ENCODE assay signal across 17 cellular contexts in the genomic region with DNA sequence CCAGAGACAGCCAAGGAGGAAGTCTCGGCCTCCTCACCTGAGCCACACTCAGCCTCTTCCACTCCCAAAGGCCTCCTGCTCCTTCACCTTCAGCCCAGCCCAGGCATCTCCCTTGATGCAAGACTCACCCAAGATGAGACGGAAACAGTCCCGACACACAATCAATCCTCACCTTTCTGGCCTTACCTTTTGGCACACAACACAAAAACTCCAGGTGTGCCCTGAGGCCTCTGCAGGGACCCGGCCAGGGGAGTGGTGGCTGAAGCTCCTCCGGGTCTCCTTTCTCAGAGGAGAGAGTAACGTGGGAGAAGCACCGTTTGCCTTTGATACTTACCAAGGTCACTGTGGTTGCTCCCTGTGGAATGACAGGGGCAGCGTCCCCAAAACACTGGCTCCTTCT. TPM values are rescaled to one million over a fixed set of nuclear protein-coding genes. Genes with fewer than 3 reads are reported as not detected.
A peak's percentile ranks its signal among the peaks of the same experiment; 100 is the strongest.
DNase-seq lines count a peak whose midpoint lies in the region; ATAC-seq and TF ChIP-seq lines count a peak whose summit lies in the region.
"Had no signal": no experiment of that assay in that cellular context is flagged by ENCODE, and none has a peak within 500 bp of the region (broad histone marks: within the 10 kb centered on the region; RNA-seq: fewer than 3 reads in every experiment).

No MANE protein-coding gene starts in this region.

- no peak overlapping the region for H3K4ac ChIP-seq in neuronal stem cell (ENCODE audit: low read length)

- no peak overlapping the region for H3K27ac Mint-ChIP-seq in immature natural killer cell
- H3K27ac Mint-ChIP-seq in stimulated activated naive B cell treated with anti-CD40 and anti-IgM and Interleukin-4, amounts not matched to agents 10 μg/mL and 1 μg/mL and 100 μg/mL, for 72 hours = no peak overlapping the region

- no peak for TF ChIP-seq CTCF in RWPE1 (conservative IDR thresholded peaks at IDR 0.05; ENCODE audit: low read depth)

- CTCF ChIA-PET in RWPE1 (lab: Yijun Ruan, JAX) = interaction anchor here (0.5 to 1.0 kb wide), 2 partner anchors 12 to 188 kb away, joined by 3 read pairs; no protein-coding TSS in a partner anchor

- peaks cover 2 to 12% (median 5%) of the 10 kb centered on the region in 3 donors for H3K27me3 Mint-ChIP-seq in immature natural killer cell (ENCODE audit: low read depth in 3 of 3)
- peaks cover 0 to 3% of the 10 kb centered on the region in 2 donors for H3K27me3 Mint-ChIP-seq in stimulated activated naive B cell treated with anti-CD40 and anti-IgM and Interleukin-4, amounts not matched to agents 10 μg/mL and 1 μg/mL and 100 μg/mL, for 72 hours

- H3K9me3 ChIP-seq in Karpas-422 (ENCODE audit: low read length) = no peaks in the 10 kb centered on the region
- no peaks in the 10 kb centered on the region for H3K9me3 ChIP-seq in neuronal stem cell (replicated peaks in 1 of 2; ENCODE audit: control insufficient read depth in 2 of 2, insufficient read depth in 1 of 2, low read depth in 1 of 2, low read length in 2 of 2)
- H3K9me3 ChIP-seq: A549, BE2C, HAP-1 had no signal

- H3K9me2 ChIP-seq in Karpas-422 (replicated peaks; ENCODE audit: insufficient read depth, low read length) = no peaks in the 10 kb centered on the region

- H2AFZ ChIP-seq in Karpas-422 (ENCODE audit: low read length) (no peak overlapping the region), neuronal stem cell (ENCODE audit: low read length) (no peak overlapping the region)

- no peak overlapping the region for H4K91ac ChIP-seq in neuronal stem cell (ENCODE audit: low read depth, low read length, poor library complexity)

- no peak overlapping the region for H2BK12ac ChIP-seq in neuronal stem cell (ENCODE audit: low read length)

- H3K36me3 Mint-ChIP-seq in immature natural killer cell = no peaks in the 10 kb centered on the region
- H3K36me3 Mint-ChIP-seq in stimulated activated naive B cell treated with anti-CD40 and anti-IgM and Interleukin-4, amounts not matched to agents 10 μg/mL and 1 μg/mL and 100 μg/mL, for 72 hours = no peaks in the 10 kb centered on the region
- H3K36me3 Mint-ChIP-seq: CD4-positive, alpha-beta memory T cell had no signal

- H3K14ac ChIP-seq in neuronal stem cell (ENCODE audit: low read length) = no peak overlapping the region

- no peaks in the 10 kb centered on the region for H4K20me1 ChIP-seq in Karpas-422 (ENCODE audit: insufficient read depth, low read depth, low read length)

- POLR2A ChIA-PET in RWPE1 (lab: Yijun Ruan, JAX; ENCODE audit: low non-redundant PET) = no interaction called here

- H3K23ac ChIP-seq in neuronal stem cell (ENCODE audit: low read depth, low read length, poor library complexity) = no peak overlapping the region

- H3K4me3 Mint-ChIP-seq in immature natural killer cell = no peak overlapping the region
- no peak overlapping the region for H3K4me3 Mint-ChIP-seq in stimulated activated naive B cell treated with anti-CD40 and anti-IgM and Interleukin-4, amounts not matched to agents 10 μg/mL and 1 μg/mL and 100 μg/mL, for 72 hours
- H3K4me3 Mint-ChIP-seq: CD4-positive, alpha-beta memory T cell had no signal

- H3K9me3 Mint-ChIP-seq in immature natural killer cell = no peaks in the 10 kb centered on the region
- H3K9me3 Mint-ChIP-seq in stimulated activated naive B cell treated with anti-CD40 and anti-IgM and Interleukin-4, amounts not matched to agents 10 μg/mL and 1 μg/mL and 100 μg/mL, for 72 hours = no peaks in the 10 kb centered on the region
- H3K9me3 Mint-ChIP-seq: CD4-positive, alpha-beta memory T cell had no signal

- no peak for ATAC-seq in stimulated activated naive B cell treated with anti-CD40 and anti-IgM and Interleukin-4, amounts not matched to agents 10 μg/mL and 1 μg/mL and 100 μg/mL, for 72 hours (replicated peaks)
- ATAC-seq: A549 had no signal

- H3K18ac ChIP-seq in neuronal stem cell (ENCODE audit: low read length) = peak overlapping the region; percentile 67

- H3K4me3 ChIP-seq in Karpas-422 (ENCODE audit: low read length) (no peak overlapping the region), neuronal stem cell (ENCODE audit: low read length in 2 of 2) (no peak overlapping the region)
- H3K4me3 ChIP-seq: A549, HAP-1 had no signal

- H3K4me1 ChIP-seq in Karpas-422 (ENCODE audit: low read length) (peaks cover 5% of the 10 kb centered on the region), neuronal stem cell (ENCODE audit: control insufficient read depth in 2 of 2, insufficient read depth in 1 of 2, low read depth in 1 of 2, low read length in 2 of 2) (no peaks in the 10 kb centered on the region)
- H3K4me1 ChIP-seq: BE2C had no signal

- no peak overlapping the region for H2AK5ac ChIP-seq in neuronal stem cell (ENCODE audit: low read depth, low read length)

- no peak overlapping the region for H4K8ac ChIP-seq in neuronal stem cell (ENCODE audit: low read depth, low read length)

- no peak overlapping the region for H3K9ac ChIP-seq in Karpas-422 (ENCODE audit: low read length)
- H3K9ac ChIP-seq in neuronal stem cell (ENCODE audit: low read depth, low read length, poor library complexity) = no peak overlapping the region

- H3K36me3 ChIP-seq in Karpas-422 (ENCODE audit: insufficient read depth, low read length) = no peaks in the 10 kb centered on the region
- no peaks in the 10 kb centered on the region for H3K36me3 ChIP-seq in neuronal stem cell (replicated peaks in 1 of 2; ENCODE audit: control insufficient read depth in 2 of 2, insufficient read depth in 2 of 2, low read length in 2 of 2)
- H3K36me3 ChIP-seq: BE2C, HAP-1 had no signal

- H3K27ac ChIP-seq in Karpas-422 (ENCODE audit: low read length) (no peak overlapping the region), RWPE1 (peak overlapping the region; percentile 14), neuronal stem cell (replicated peaks; ENCODE audit: low read length) (no peak overlapping the region)
- H3K27ac ChIP-seq: A549, C4-2B had no signal

- no peaks in the 10 kb centered on the region for H3K79me1 ChIP-seq in neuronal stem cell (ENCODE audit: low read depth, low read length)

- peaks cover 8 to 9% of the 10 kb centered on the region in 2 donors for H3K4me1 Mint-ChIP-seq in immature natural killer cell
- H3K4me1 Mint-ChIP-seq in stimulated activated naive B cell treated with anti-CD40 and anti-IgM and Interleukin-4, amounts not matched to agents 10 μg/mL and 1 μg/mL and 100 μg/mL, for 72 hours = peaks cover 0 to 12% of the 10 kb centered on the region in 2 donors

- no peak overlapping the region for H2BK5ac ChIP-seq in neuronal stem cell (ENCODE audit: low read length)

- H3K79me2 ChIP-seq in Karpas-422 (ENCODE audit: low read length) = no peaks in the 10 kb centered on the region

- DNase-seq in Karpas-422 = peak; percentile 1
- no peak for DNase-seq in RWPE1 (ENCODE audit: low spot score)
- peak; percentile 51 for DNase-seq in islet precursor cell
- DNase-seq in neuronal stem cell (ENCODE audit: low spot score) = no peak
- no peak for DNase-seq in immature natural killer cell
- no peak for DNase-seq in activated CD4-positive, CD25-positive, alpha-beta regulatory T cell (lab: John Stamatoyannopoulos, UW)
- no peak for DNase-seq in stimulated activated naive B cell treated with anti-CD40 and anti-IgM and Interleukin-4, amounts not matched to agents 10 μg/mL and 1 μg/mL and 100 μg/mL, for 72 hours
- no peak for DNase-seq in DMS53 treated with DMSO at 0.1 percent for 48 hours (lab: John Stamatoyannopoulos, UW; ENCODE audit: unreplicated experiment)
- DNase-seq: BE2C; CD4-positive, alpha-beta memory T cell; DMS79 treated with DMSO at 0.1 percent for 48 hours; EL; GDM1 had no signal

- WGBS in neuronal stem cell (ENCODE audit: extremely low coverage in 2 of 2, insufficient read length in 2 of 2, insufficient replicate concordance in 1 of 2), 2 donors = no CpG with 5 or more reads among the region's 8 CpGs

- H3K4me2 ChIP-seq in Karpas-422 (ENCODE audit: low read depth, low read length, poor library complexity, severe bottlenecking) (no peak overlapping the region), neuronal stem cell (ENCODE audit: insufficient read depth, low read length, poor library complexity, severe bottlenecking) (no peak overlapping the region)
- H3K4me2 ChIP-seq: A549 had no signal

- H3K27me3 ChIP-seq in Karpas-422 (ENCODE audit: low read length) (no peaks in the 10 kb centered on the region), neuronal stem cell (ENCODE audit: control insufficient read depth in 3 of 3, insufficient read depth in 3 of 3, low read depth in 1 of 3, low read length in 3 of 3) (no peaks in the 10 kb centered on the region)
- H3K27me3 ChIP-seq: BE2C had no signal

- H2BK15ac ChIP-seq in neuronal stem cell (ENCODE audit: low read length) = no peak overlapping the region

- H2BK120ac ChIP-seq in neuronal stem cell (ENCODE audit: low read depth, low read length) = no peak overlapping the region

RNA-seq across cellular contexts. Expression of a gene that starts 23.8 kb away (rescaled TPM):
- not detected in 2 replicates for total RNA-seq in Karpas-422 (2014; rRNA removed; shearing (Covaris generic); ENCODE audit: low replicate concordance)
- polyA plus RNA-seq in neuronal stem cell (2013, experiment 1 of 2) = 29.6 TPM
- 28.2 TPM for polyA plus RNA-seq in neuronal stem cell (2013, experiment 2 of 2)
- polyA plus RNA-seq in immature natural killer cell = under 1 TPM in 1 of 3 donors, not detected in 2; 0.71 TPM
- total RNA-seq: HT1080 had no signal

RNA-seq across cellular contexts. Expression of a gene that starts 59.1 kb away (rescaled TPM):
- total RNA-seq in Karpas-422 (2014; rRNA removed; shearing (Covaris generic); ENCODE audit: low replicate concordance) = 53.0 and 58.2 TPM in 2 replicates
- polyA plus RNA-seq in neuronal stem cell (2013, experiment 1 of 2) = 57.9 TPM
- polyA plus RNA-seq in neuronal stem cell (2013, experiment 2 of 2) = 58.5 TPM
- 10 to 100 TPM; 60.5 to 82.0 (median 80.3) TPM for polyA plus RNA-seq in immature natural killer cell

RNA-seq across cellular contexts. Expression of a gene that starts 59.2 kb away (rescaled TPM):
- 14.9 and 20.6 TPM in 2 replicates for total RNA-seq in Karpas-422 (2014; rRNA removed; shearing (Covaris generic); ENCODE audit: low replicate concordance)
- polyA plus RNA-seq in neuronal stem cell (2013, experiment 1 of 2) = 10.3 TPM
- 10.3 TPM for polyA plus RNA-seq in neuronal stem cell (2013, experiment 2 of 2)
- polyA plus RNA-seq in immature natural killer cell = 1 to 10 TPM; 1.3 to 6.2 (median 2.7) TPM

Comparison
In these comparisons a context has a peak if more than half of its experiments do, and no peak if none do; other contexts are left out.
1. DNase-seq: peak in Karpas-422 (single experiment) and islet precursor cell (single experiment); none in RWPE1 (single experiment), neuronal stem cell (single experiment), immature natural killer cell (0 of 3), activated CD4-positive, CD25-positive, alpha-beta regulatory T cell (0 of 4), stimulated activated naive B cell treated with anti-CD40 and anti-IgM and Interleukin-4, amounts not matched to agents 10 μg/mL and 1 μg/mL and 100 μg/mL, for 72 hours (single experiment) and DMS53 treated with DMSO at 0.1 percent for 48 hours (single experiment).